In genomic region chr6:147248859-147249258, GRCh38 we compare ENCODE assay signal across 1 cellular context.
A peak's percentile ranks its signal among the peaks of the same experiment; 100 is the strongest.
TF ChIP-seq lines count a peak whose summit lies in the region.

No MANE protein-coding gene starts in this region.

TF ChIP-seq in H1, 55 proteins besides CTCF, POLR2A, EP300 and RAD21 (continued from another document):
- TF ChIP-seq E2F6 (IDR thresholded peaks at IDR 0.05), result peak; percentile 32; the same call in 1 of the 2 replicates
- no peak for TF ChIP-seq KDM1A (IDR thresholded peaks at IDR 0.05; ENCODE audit: borderline replicate concordance, low read length)
- no peak for TF ChIP-seq TCF12 (IDR thresholded peaks at IDR 0.05; ENCODE audit: low read depth, low read length)
- TF ChIP-seq TEAD4 (IDR thresholded peaks at IDR 0.05; ENCODE audit: low read depth, low read length), result peak; percentile 77
- TF ChIP-seq SP1 (IDR thresholded peaks at IDR 0.05; ENCODE audit: low read depth, low read length), result no peak
- no peak for TF ChIP-seq JUND (IDR thresholded peaks at IDR 0.05; ENCODE audit: low read length)
- TF ChIP-seq MAX (IDR thresholded peaks at IDR 0.05), result peak; percentile 14; the same call in 1 of the 2 replicates
- no peak for TF ChIP-seq RXRA (IDR thresholded peaks at IDR 0.05; ENCODE audit: insufficient read depth, low read depth, low read length)
- TF ChIP-seq RNF2 (IDR thresholded peaks at IDR 0.05; ENCODE audit: borderline replicate concordance, low read depth, low read length, missing control alignments, poor library complexity, severe bottlenecking), result no peak
- no peak for TF ChIP-seq CBX5 (IDR thresholded peaks at IDR 0.05; ENCODE audit: low read depth, low read length)
- TF ChIP-seq POLR2AphosphoS5 (IDR thresholded peaks at IDR 0.05; ENCODE audit: low read depth, low read length), result no peak
